In the genomic region with DNA sequence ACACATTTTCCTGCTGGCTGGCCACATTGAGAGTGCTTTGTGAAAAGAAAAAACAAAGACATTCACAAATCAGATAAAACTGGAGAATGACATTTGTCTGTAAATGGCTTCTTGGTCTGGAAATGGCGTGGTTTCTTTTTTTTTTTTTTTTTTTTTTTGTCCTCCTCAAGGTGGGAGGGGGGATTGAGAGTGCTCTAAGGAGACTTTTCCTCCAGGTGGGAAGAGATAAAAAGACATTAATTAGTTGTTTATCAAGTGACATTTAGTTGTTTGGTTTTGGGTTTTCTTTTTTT, we compare ENCODE assay signal across 8 cellular contexts. TPM values are rescaled to one million over a fixed set of nuclear protein-coding genes. Genes with fewer than 3 reads are reported as not detected.
DNase-seq lines count a peak whose midpoint lies in the region; ATAC-seq and TF ChIP-seq lines count a peak whose summit lies in the region.

No MANE protein-coding gene starts in this region.

- ATAC-seq in activated CD4-positive, alpha-beta T cell treated with anti-CD3 and anti-CD28 coated beads for 36 hours = no peak
- ATAC-seq in stimulated activated memory B cell treated with anti-CD40 and anti-IgM and Interleukin-4, amounts not matched to agents 10 μg/mL and 1 μg/mL and 100 μg/mL, for 72 hours = no peak
- no peak for ATAC-seq in HG03108 (IDR thresholded peaks at IDR 0.05; ENCODE audit: unreplicated experiment)

- H3K9me3 Mint-ChIP-seq in activated CD4-positive, alpha-beta T cell treated with anti-CD3 and anti-CD28 coated beads for 36 hours (ENCODE audit: low read depth) = no peaks in the 10 kb centered on the region
- H3K9me3 Mint-ChIP-seq in T-helper 2 cell treated with Interferon-gamma antibody and Interleukin-4, amounts not matched to agents 5 μg/mL and 100 μg/mL, for 36 hours = no peaks in the 10 kb centered on the region
- H3K9me3 Mint-ChIP-seq in stimulated activated memory B cell treated with anti-CD40 and anti-IgM and Interleukin-4, amounts not matched to agents 10 μg/mL and 1 μg/mL and 100 μg/mL, for 72 hours = no peaks in the 10 kb centered on the region

- POLR2A ChIA-PET in activated CD4-positive, alpha-beta T cell treated with anti-CD3 and anti-CD28 coated beads for 36 hours (lab: Charles Lee) = no interaction called here

- CTCF ChIA-PET in activated CD4-positive, alpha-beta T cell treated with anti-CD3 and anti-CD28 coated beads for 36 hours (lab: Charles Lee) = no interaction called here

- TF ChIP-seq CTCF in foreskin fibroblast (IDR thresholded peaks at IDR 0.05; ENCODE audit: low read depth, low read length) = no peak

- H3K4me3 ChIP-seq in foreskin fibroblast (ENCODE audit: low read depth in 1 of 2, low read length in 2 of 2) = peak overlapping the region; percentile 83 to 84

- intact Hi-C loops in activated CD4-positive, alpha-beta T cell treated with anti-CD3 and anti-CD28 coated beads for 36 hours (cut with DNase I, micrococcal nuclease) = loop anchor here (1.0 to 10.0 kb wide), 16 partner anchors 14 to 1501 kb away; a partner anchor contains a TSS

- H3K27me3 Mint-ChIP-seq in activated CD4-positive, alpha-beta T cell treated with anti-CD3 and anti-CD28 coated beads for 36 hours = no peaks in the 10 kb centered on the region
- H3K27me3 Mint-ChIP-seq in T-helper 2 cell treated with Interferon-gamma antibody and Interleukin-4, amounts not matched to agents 5 μg/mL and 100 μg/mL, for 36 hours (ENCODE audit: low read depth) = no peaks in the 10 kb centered on the region
- no peaks in the 10 kb centered on the region for H3K27me3 Mint-ChIP-seq in stimulated activated memory B cell treated with anti-CD40 and anti-IgM and Interleukin-4, amounts not matched to agents 10 μg/mL and 1 μg/mL and 100 μg/mL, for 72 hours

- no peak for DNase-seq in activated CD4-positive, alpha-beta T cell treated with anti-CD3 and anti-CD28 coated beads for 36 hours
- no peak for DNase-seq in activated CD4-positive, alpha-beta T cell treated with anti-CD3 and anti-CD28 coated beads, Interleukin-2, amount 50 U/mL, for 4 hours
- no peak for DNase-seq in T-helper 2 cell treated with Interferon-gamma antibody and Interleukin-4, amounts not matched to agents 5 μg/mL and 100 μg/mL, for 36 hours (ENCODE audit: low spot score)
- DNase-seq in foreskin fibroblast = no peak
- DNase-seq in stimulated activated naive CD4-positive, alpha-beta T cell treated with Interleukin-2 at 50 U/mL for 16 hours (lab: John Stamatoyannopoulos, UW) = no peak
- no peak for DNase-seq in nucleus accumbens (lab: John Stamatoyannopoulos, UW)

- peak overlapping the region; percentile 97 for H3K27ac Mint-ChIP-seq in activated CD4-positive, alpha-beta T cell treated with anti-CD3 and anti-CD28 coated beads for 36 hours
- peak overlapping the region; percentile 100 for H3K27ac Mint-ChIP-seq in T-helper 2 cell treated with Interferon-gamma antibody and Interleukin-4, amounts not matched to agents 5 μg/mL and 100 μg/mL, for 36 hours
- peak overlapping the region; percentile 94 for H3K27ac Mint-ChIP-seq in stimulated activated memory B cell treated with anti-CD40 and anti-IgM and Interleukin-4, amounts not matched to agents 10 μg/mL and 1 μg/mL and 100 μg/mL, for 72 hours

- H3K36me3 Mint-ChIP-seq in activated CD4-positive, alpha-beta T cell treated with anti-CD3 and anti-CD28 coated beads for 36 hours (ENCODE audit: low read depth) = peaks cover 43% of the 10 kb centered on the region
- H3K36me3 Mint-ChIP-seq in T-helper 2 cell treated with Interferon-gamma antibody and Interleukin-4, amounts not matched to agents 5 μg/mL and 100 μg/mL, for 36 hours (ENCODE audit: low read depth) = peaks cover 36% of the 10 kb centered on the region
- H3K36me3 Mint-ChIP-seq in stimulated activated memory B cell treated with anti-CD40 and anti-IgM and Interleukin-4, amounts not matched to agents 10 μg/mL and 1 μg/mL and 100 μg/mL, for 72 hours = peaks cover 33% of the 10 kb centered on the region

- peaks cover 46% of the 10 kb centered on the region for H3K4me1 Mint-ChIP-seq in activated CD4-positive, alpha-beta T cell treated with anti-CD3 and anti-CD28 coated beads for 36 hours
- peaks cover 41% of the 10 kb centered on the region for H3K4me1 Mint-ChIP-seq in T-helper 2 cell treated with Interferon-gamma antibody and Interleukin-4, amounts not matched to agents 5 μg/mL and 100 μg/mL, for 36 hours (ENCODE audit: low read depth)
- H3K4me1 Mint-ChIP-seq in stimulated activated memory B cell treated with anti-CD40 and anti-IgM and Interleukin-4, amounts not matched to agents 10 μg/mL and 1 μg/mL and 100 μg/mL, for 72 hours = peaks cover 59% of the 10 kb centered on the region

- H3K4me3 Mint-ChIP-seq in activated CD4-positive, alpha-beta T cell treated with anti-CD3 and anti-CD28 coated beads for 36 hours = peak overlapping the region; percentile 90
- peak overlapping the region; percentile 92 for H3K4me3 Mint-ChIP-seq in T-helper 2 cell treated with Interferon-gamma antibody and Interleukin-4, amounts not matched to agents 5 μg/mL and 100 μg/mL, for 36 hours
- H3K4me3 Mint-ChIP-seq in stimulated activated memory B cell treated with anti-CD40 and anti-IgM and Interleukin-4, amounts not matched to agents 10 μg/mL and 1 μg/mL and 100 μg/mL, for 72 hours = peak overlapping the region; percentile 97

RNA-seq across cellular contexts. Expression of a gene that starts 40.4 kb away (rescaled TPM):
- total RNA-seq in activated CD4-positive, alpha-beta T cell treated with anti-CD3 and anti-CD28 coated beads for 36 hours = 100 to 1,000 TPM; 713 to 965 TPM

RNA-seq across cellular contexts. Expression of a gene that starts 42.2 kb away (rescaled TPM):
- 1 to 10 TPM; 1.1 to 1.9 TPM for total RNA-seq in activated CD4-positive, alpha-beta T cell treated with anti-CD3 and anti-CD28 coated beads for 36 hours
